In genomic region chr11:18526521-18527296, GRCh38 we compare ENCODE assay signal across 1 cellular context.
TF ChIP-seq lines count a peak whose summit lies in the region.

Gene TSG101, minus strand, starts transcription at chr11:18526942. Its CDS starts 126 bp downstream, at chr11:18526816.

TF ChIP-seq in HEK293, 187 proteins besides CTCF, POLR2A, EP300 and RAD21 (continued from another document and continues in another):
- no peak for TF ChIP-seq ZNF704 (tag by site-specific recombination; IDR thresholded peaks at IDR 0.05)
- TF ChIP-seq ZNF580 (tag by site-specific recombination; IDR thresholded peaks at IDR 0.05): peak; percentile 98
- peak; percentile 78; the same call in 1 of the 2 replicates for TF ChIP-seq ZBTB20 (tag by site-specific recombination; IDR thresholded peaks at IDR 0.05)
- TF ChIP-seq ZNF513 (tag by site-specific recombination; IDR thresholded peaks at IDR 0.05): no peak
- no peak for TF ChIP-seq ZNF155 (tag by site-specific recombination; IDR thresholded peaks at IDR 0.05)
- TF ChIP-seq ZBTB21 (tag by site-specific recombination; IDR thresholded peaks at IDR 0.05): peak; percentile 79
- no peak for TF ChIP-seq ZNF302 (tag by site-specific recombination; IDR thresholded peaks at IDR 0.05; ENCODE audit: low read depth)
- TF ChIP-seq ZEB2 (tag by site-specific recombination; IDR thresholded peaks at IDR 0.05): 0 out of 2 replicates have a peak, but pooled peaks have one; percentile 34
- no peak for TF ChIP-seq ZNF362 (tag by site-specific recombination; IDR thresholded peaks at IDR 0.05)
- no peak for TF ChIP-seq REST (tag by site-specific recombination; IDR thresholded peaks at IDR 0.05)
- TF ChIP-seq ZNF623 (tag by site-specific recombination; IDR thresholded peaks at IDR 0.05): no peak
- TF ChIP-seq ZNF148 (tag by site-specific recombination; IDR thresholded peaks at IDR 0.05; ENCODE audit: borderline replicate concordance): no peak
- TF ChIP-seq ZNF768 (tag by site-specific recombination; IDR thresholded peaks at IDR 0.05): no peak
- TF ChIP-seq ZNF248 (tag by site-specific recombination; IDR thresholded peaks at IDR 0.05): no peak
- peak; percentile 83 for TF ChIP-seq ZNF2 (tag by site-specific recombination; IDR thresholded peaks at IDR 0.05)
- peak; percentile 81; the same call in 1 of the 2 replicates for TF ChIP-seq ZBTB48 (tag by site-specific recombination; IDR thresholded peaks at IDR 0.05)
- no peak for TF ChIP-seq ZNF16 (tag by site-specific recombination; IDR thresholded peaks at IDR 0.05; ENCODE audit: low read depth)
- TF ChIP-seq ZNF202 (tag by site-specific recombination; IDR thresholded peaks at IDR 0.05; ENCODE audit: borderline replicate concordance): no peak
- TF ChIP-seq ZNF837 (tag by site-specific recombination; IDR thresholded peaks at IDR 0.05): no peak
- TF ChIP-seq ZIC2 (tag by site-specific recombination; IDR thresholded peaks at IDR 0.05): peak; percentile 44; the same call in 1 of the 2 replicates
- TF ChIP-seq ZNF561 (tag by site-specific recombination; IDR thresholded peaks at IDR 0.05; ENCODE audit: borderline replicate concordance): no peak
- TF ChIP-seq ZSCAN4 (tag by site-specific recombination; IDR thresholded peaks at IDR 0.05): no peak
- TF ChIP-seq ZNF555 (tag by site-specific recombination; conservative IDR thresholded peaks at IDR 0.05): no peak
- TF ChIP-seq KLF9 (tag by site-specific recombination; IDR thresholded peaks at IDR 0.05; ENCODE audit: low read depth): peak; percentile 86
- no peak for TF ChIP-seq ZNF473 (tag by site-specific recombination; IDR thresholded peaks at IDR 0.05)
- TF ChIP-seq ZNF266 (tag by site-specific recombination; IDR thresholded peaks at IDR 0.05; ENCODE audit: low read depth): no peak
- TF ChIP-seq TRIM28 (IDR thresholded peaks at IDR 0.05; ENCODE audit: borderline replicate concordance, low read length): no peak
- TF ChIP-seq ZNF660 (tag by site-specific recombination; IDR thresholded peaks at IDR 0.05): 0 out of 2 replicates have a peak, but pooled peaks have one; percentile 13
- no peak for TF ChIP-seq ZNF37A (tag by site-specific recombination; IDR thresholded peaks at IDR 0.05)
- TF ChIP-seq ZNF777 (tag by site-specific recombination; IDR thresholded peaks at IDR 0.05; ENCODE audit: borderline replicate concordance): no peak
- peak; percentile 66 for TF ChIP-seq SP3 (tag by site-specific recombination; IDR thresholded peaks at IDR 0.05)
- TF ChIP-seq FEZF1 (tag by site-specific recombination; IDR thresholded peaks at IDR 0.05): no peak
- TF ChIP-seq GLIS2 (tag by site-specific recombination; IDR thresholded peaks at IDR 0.05): peak; percentile 81
- TF ChIP-seq SCRT2 (tag by site-specific recombination; IDR thresholded peaks at IDR 0.05): no peak
- no peak for TF ChIP-seq ZNF146 (tag by site-specific recombination; IDR thresholded peaks at IDR 0.05)
- no peak for TF ChIP-seq ZNF560 (tag by site-specific recombination; IDR thresholded peaks at IDR 0.05; ENCODE audit: borderline replicate concordance)
- TF ChIP-seq SALL2 (tag by site-specific recombination; IDR thresholded peaks at IDR 0.05; ENCODE audit: borderline replicate concordance): no peak
- no peak for TF ChIP-seq ZNF184 (tag by site-specific recombination; IDR thresholded peaks at IDR 0.05)
- no peak for TF ChIP-seq ZNF514 (tag by site-specific recombination; IDR thresholded peaks at IDR 0.05)
- TF ChIP-seq ZNF48 (tag by site-specific recombination; IDR thresholded peaks at IDR 0.05): no peak
- peak; percentile 73 for TF ChIP-seq KLF10 (tag by site-specific recombination; IDR thresholded peaks at IDR 0.05)
- no peak for TF ChIP-seq ZNF596 (tag by site-specific recombination; IDR thresholded peaks at IDR 0.05)
- TF ChIP-seq ZNF677 (tag by site-specific recombination; IDR thresholded peaks at IDR 0.05): no peak
- TF ChIP-seq ZSCAN5A (tag by site-specific recombination; IDR thresholded peaks at IDR 0.05): no peak
- TF ChIP-seq ZNF311 (tag by site-specific recombination; IDR thresholded peaks at IDR 0.05; ENCODE audit: borderline replicate concordance): no peak
- no peak for TF ChIP-seq ZNF132 (tag by site-specific recombination; IDR thresholded peaks at IDR 0.05; ENCODE audit: borderline replicate concordance)
- TF ChIP-seq ZNF366 (tag by site-specific recombination; conservative IDR thresholded peaks at IDR 0.05): no peak
- TF ChIP-seq EGR2 (tag by site-specific recombination; IDR thresholded peaks at IDR 0.05; ENCODE audit: low read depth): peak; percentile 61
- no peak; the same call in 1 of the 2 replicates for TF ChIP-seq WT1 (tag by site-specific recombination; IDR thresholded peaks at IDR 0.05)
- TF ChIP-seq ZNF626 (tag by site-specific recombination; IDR thresholded peaks at IDR 0.05): no peak
- no peak for TF ChIP-seq ZNF391 (tag by site-specific recombination; IDR thresholded peaks at IDR 0.05; ENCODE audit: borderline replicate concordance, low read depth)
- TF ChIP-seq ZNF449 (tag by site-specific recombination; IDR thresholded peaks at IDR 0.05): no peak
- peak; percentile 52 for TF ChIP-seq ZNF398 (tag by site-specific recombination; IDR thresholded peaks at IDR 0.05)
- no peak for TF ChIP-seq ZNF423 (tag by site-specific recombination; IDR thresholded peaks at IDR 0.05)
- no peak for TF ChIP-seq ZNF239 (tag by site-specific recombination; IDR thresholded peaks at IDR 0.05)
- peak; percentile 98 for TF ChIP-seq ZNF335 (tag by site-specific recombination; conservative IDR thresholded peaks at IDR 0.05)
- TF ChIP-seq REPIN1 (tag by site-specific recombination; IDR thresholded peaks at IDR 0.05; ENCODE audit: low read depth): no peak
